14 cellular contexts compared by ENCODE assay signal in genomic region chr1:29620631-29621030, GRCh38.
A peak's percentile ranks its signal among the peaks of the same experiment; 100 is the strongest.
DNase-seq lines count a peak whose midpoint lies in the region; TF ChIP-seq lines count a peak whose summit lies in the region.
"Had no signal": no experiment of that assay in that cellular context is flagged by ENCODE, and none has a peak within 500 bp of the region (broad histone marks: within the 10 kb centered on the region; RNA-seq: fewer than 3 reads in every experiment).

No MANE protein-coding gene starts in this region.

- peak; percentile 4 for DNase-seq in colonic mucosa
- peak; percentile 29 for DNase-seq in coronary artery (ENCODE audit: low spot score)
- peak; percentile 8 to 39 for DNase-seq in lower leg skin (ENCODE audit: low spot score in 2 of 2)
- peak; percentile 27 to 46 for DNase-seq in vagina (ENCODE audit: extremely low spot score in 2 of 2)
- DNase-seq in activated naive CD4-positive, alpha-beta T cell (lab: John Stamatoyannopoulos, UW), result no peak
- DNase-seq in stimulated activated CD4-positive, alpha-beta T cell treated with anti-CD3 and anti-CD28 coated beads, Interleukin-4, amount 100 ng/mL, for 4 hours, result no peak
- DNase-seq: ACHN; BE2C; C1 segment of cervical spinal cord; CD4-positive, CD25-positive, alpha-beta regulatory T cell; CD8-positive, alpha-beta memory T cell; COR-L47; GM23248 had no signal

- no peak overlapping the region for H3K27ac ChIP-seq in colonic mucosa
- no peak overlapping the region for H3K27ac ChIP-seq in coronary artery
- H3K27ac ChIP-seq in vagina, result no peak overlapping the region
- H3K27ac ChIP-seq: GM23248 had no signal

- H3K4me3 ChIP-seq in colonic mucosa, result no peak overlapping the region
- H3K4me3 ChIP-seq in coronary artery, result no peak overlapping the region
- H3K4me3 ChIP-seq in lower leg skin (ENCODE audit: low read depth, poor library complexity, severe bottlenecking), result no peak overlapping the region
- H3K4me3 ChIP-seq in vagina, result no peak overlapping the region
- H3K4me3 ChIP-seq: GM23248, HAP-1 had no signal

- intact Hi-C loops in colonic mucosa (cut with DNase I), result no loop called here
- intact Hi-C loops in lower leg skin (cut with DNase I; ENCODE audit: low total_unique reads), result no loop called here
- intact Hi-C loops in vagina (cut with DNase I), result no loop called here

- no peak overlapping the region for H3K9ac ChIP-seq in colonic mucosa (ENCODE audit: low read depth in 2 of 2, low read length in 2 of 2)
- H3K9ac ChIP-seq: GM23248 had no signal

- no peaks in the 10 kb centered on the region for H3K36me3 ChIP-seq in colonic mucosa
- H3K36me3 ChIP-seq in vagina, result no peaks in the 10 kb centered on the region
- H3K36me3 ChIP-seq: BE2C, HAP-1 had no signal

- no peak for TF ChIP-seq POLR2A in lower leg skin (IDR thresholded peaks at IDR 0.05)
- TF ChIP-seq POLR2A in vagina (IDR thresholded peaks at IDR 0.05), result no peak

- H3K9me3 ChIP-seq in colonic mucosa (no peaks in the 10 kb centered on the region), vagina (no peaks in the 10 kb centered on the region)
- H3K9me3 ChIP-seq: BE2C, HAP-1 had no signal

- H3K27me3 ChIP-seq in colonic mucosa (no peaks in the 10 kb centered on the region), vagina (no peaks in the 10 kb centered on the region)
- H3K27me3 ChIP-seq: BE2C had no signal

- TF ChIP-seq CTCF in colonic mucosa (IDR thresholded peaks at IDR 0.05) (no peak), coronary artery (IDR thresholded peaks at IDR 0.05) (no peak), lower leg skin (IDR thresholded peaks at IDR 0.05) (no peak), vagina (IDR thresholded peaks at IDR 0.05) (no peak)

- H3K4me1 ChIP-seq in colonic mucosa (no peaks in the 10 kb centered on the region), vagina (no peaks in the 10 kb centered on the region)
- H3K4me1 ChIP-seq: BE2C, HAP-1 had no signal

- 89 to 91% methylated on average over 7 of the region's 7 CpGs for WGBS in lower leg skin, 2 donors

Comparison
In these comparisons a context has a peak if more than half of its experiments do, and no peak if none do; other contexts are left out.
1. DNase-seq: peak in colonic mucosa (single experiment), coronary artery (single experiment), lower leg skin (2 of 2) and vagina (2 of 2); none in activated naive CD4-positive, alpha-beta T cell (0 of 4) and stimulated activated CD4-positive, alpha-beta T cell treated with anti-CD3 and anti-CD28 coated beads, Interleukin-4, amount 100 ng/mL, for 4 hours (0 of 2).